13 cellular contexts compared by ENCODE assay signal in the genomic region with DNA sequence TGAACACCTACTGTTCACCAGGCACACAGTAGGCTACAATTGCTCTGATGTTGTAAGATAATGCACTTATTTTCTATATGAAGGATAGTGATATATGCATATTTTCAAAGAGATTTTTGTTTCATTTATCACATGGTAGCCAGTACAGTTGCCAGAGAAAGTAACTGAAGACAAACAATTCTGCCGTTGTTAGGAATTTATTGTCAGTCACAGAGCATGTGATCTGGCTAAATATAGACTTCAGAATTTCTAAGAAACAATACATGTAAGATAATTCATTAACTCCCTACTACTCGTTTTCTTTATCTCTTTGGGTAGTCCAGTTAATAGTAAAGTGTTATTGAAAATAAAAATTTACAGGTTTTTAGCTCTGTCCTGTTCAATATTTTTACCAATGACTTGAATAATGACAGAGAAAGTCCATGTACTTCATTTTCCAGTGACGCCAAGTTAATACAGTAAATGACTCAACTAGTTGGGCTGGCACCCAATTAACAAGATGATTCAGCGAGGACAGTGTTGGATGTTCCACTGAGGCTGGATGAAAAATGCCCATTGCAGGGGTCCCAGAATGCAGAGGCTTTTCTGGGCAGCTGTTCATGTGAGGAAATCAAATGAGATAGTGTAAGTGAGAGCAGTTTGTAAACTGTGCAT. TPM values are rescaled to one million over a fixed set of nuclear protein-coding genes. Genes with fewer than 3 reads are reported as not detected.
DNase-seq lines count a peak whose midpoint lies in the region; ATAC-seq, FAIRE-seq and TF ChIP-seq lines count a peak whose summit lies in the region.
"Had no signal": no experiment of that assay in that cellular context is flagged by ENCODE, and none has a peak within 500 bp of the region (broad histone marks: within the 10 kb centered on the region; RNA-seq: fewer than 3 reads in every experiment).

No MANE protein-coding gene starts in this region.

- ATAC-seq in PC-3, result no peak
- no peak for ATAC-seq in HG03175 (IDR thresholded peaks at IDR 0.05; ENCODE audit: unreplicated experiment)
- ATAC-seq: left lung had no signal

- no peaks in the 10 kb centered on the region for H3K27me3 ChIP-seq in PC-3 (ENCODE audit: low read length)

- H3K4me3 ChIP-seq in PC-3 (ENCODE audit: low read length) (no peak overlapping the region), epithelial cell of proximal tubule (ENCODE audit: low read depth, low read length) (no peak overlapping the region)
- H3K4me3 ChIP-seq: left lung had no signal

- no peaks in the 10 kb centered on the region for H3K9me2 ChIP-seq in PC-3 (replicated peaks; ENCODE audit: low read length)

- H3K79me2 ChIP-seq in PC-3 (ENCODE audit: low read length), result no peaks in the 10 kb centered on the region

- no peaks in the 10 kb centered on the region for H3F3A ChIP-seq in PC-3 (ENCODE audit: low read length, unreplicated experiment)

- H3K9ac ChIP-seq in PC-3 (ENCODE audit: low read length), result no peak overlapping the region

- peaks cover 26% of the 10 kb centered on the region for H3K4me1 ChIP-seq in PC-3 (ENCODE audit: insufficient read depth, low read length)

- CTCF ChIA-PET in PC-3 (lab: Charles Lee), result no interaction called here

- 0 out of 2 replicates have a peak overlapping the region, but pooled peaks have one; percentile 4 for H3K27ac ChIP-seq in PC-3 (ENCODE audit: low read length)
- H3K27ac ChIP-seq: left lung had no signal

- POLR2A ChIA-PET in PC-3 (lab: Charles Lee; ENCODE audit: unreplicated experiment), result interaction anchor here (0.6 kb wide), 1 partner anchor 657 kb away, joined by 3 read pairs; no protein-coding TSS in a partner anchor

- DNase-seq in PC-3, result peak; percentile 59
- peak; percentile 59 for DNase-seq in epithelial cell of proximal tubule (ENCODE audit: low read depth)
- DNase-seq in posterior vena cava (ENCODE audit: low spot score), result peak; percentile 48
- no peak for DNase-seq in NCI-H1105 treated with DMSO at 0.1 percent for 48 hours (lab: John Stamatoyannopoulos, UW)
- no peak for DNase-seq in activated CD4-positive, CD25-positive, alpha-beta regulatory T cell treated with anti-CD3 and anti-CD28 coated beads, Interleukin-2, amount 50 U/mL, for 72 hours
- DNase-seq in mucosa of gallbladder (ENCODE audit: low spot score), result no peak
- DNase-seq: activated T-cell treated with anti-CD3 and anti-CD28 coated beads, Interleukin-2, amount 50 U/mL, for 48 hours; DND-41; effector CD8-positive, alpha-beta T cell; left lung; MV-4-11 had no signal

- BruUV-seq in PC-3 (replicated peaks; lab: Mats Ljungman, UMichigan), result no TSS peak

- H3K36me3 ChIP-seq in PC-3 (ENCODE audit: low read depth, low read length), result no peaks in the 10 kb centered on the region
- H3K36me3 ChIP-seq: left lung had no signal

- peak overlapping the region; percentile 6; the same call in 1 of the 2 replicates for H2AFZ ChIP-seq in PC-3 (ENCODE audit: low read length)

- peak overlapping the region; percentile 29 for H3K4me2 ChIP-seq in PC-3 (ENCODE audit: low read length)

- peak; percentile 28 for FAIRE-seq in G401.6 (lab: Jason Lieb, UNC)

- TF ChIP-seq CTCF in PC-3 (conservative IDR thresholded peaks at IDR 0.05; ENCODE audit: low read depth, low read length) (no peak), epithelial cell of proximal tubule (conservative IDR thresholded peaks at IDR 0.05; ENCODE audit: low read depth, low read length) (no peak)

- H4K20me1 ChIP-seq in PC-3 (ENCODE audit: low read length), result no peaks in the 10 kb centered on the region

- intact Hi-C loops in PC-3 (cut with micrococcal nuclease), result no loop called here
- intact Hi-C loops in posterior vena cava (cut with DNase I), result no loop called here

- no peaks in the 10 kb centered on the region for H3K9me3 ChIP-seq in PC-3 (ENCODE audit: low read length)
- H3K9me3 ChIP-seq: left lung had no signal

RNA-seq across cellular contexts. Expression of gene GJA3, which starts 35.6 kb away (rescaled TPM):
- total RNA-seq in PC-3 (2014; rRNA removed) (0.55 and 1.2 TPM in 2 replicates), epithelial cell of proximal tubule (0.14 and 0.58 TPM in 2 replicates), posterior vena cava (not detected), mucosa of gallbladder (1.7 TPM)

Comparison
In these comparisons a context has a peak if more than half of its experiments do, and no peak if none do; other contexts are left out.
1. DNase-seq: peak in PC-3 (single experiment), epithelial cell of proximal tubule (single experiment) and posterior vena cava (single experiment); none in NCI-H1105 treated with DMSO at 0.1 percent for 48 hours (single experiment), activated CD4-positive, CD25-positive, alpha-beta regulatory T cell treated with anti-CD3 and anti-CD28 coated beads, Interleukin-2, amount 50 U/mL, for 72 hours (single experiment) and mucosa of gallbladder (single experiment).